ENCODE assay signal across 10 cellular contexts in genomic region chr14:103259801-103260628, GRCh38.
DNase-seq lines count a peak whose midpoint lies in the region; FAIRE-seq and TF ChIP-seq lines count a peak whose summit lies in the region.
"Had no signal": no experiment of that assay in that cellular context is flagged by ENCODE, and none has a peak within 500 bp of the region (broad histone marks: within the 10 kb centered on the region; RNA-seq: fewer than 3 reads in every experiment).

No MANE protein-coding gene starts in this region.

- DNase-seq in NCI-H2227 treated with DMSO at 0.1 percent for 48 hours (lab: John Stamatoyannopoulos, UW) (peak; percentile 25), NCI-H2227 (lab: John Stamatoyannopoulos, UW; ENCODE audit: unreplicated experiment) (no peak), adipocyte (ENCODE audit: low read depth) (no peak), kidney (no peak), GM10248 (ENCODE audit: extremely low spot score) (no peak), D721Med (ENCODE audit: insufficient read length, low spot score) (no peak), midbrain (lab: John Stamatoyannopoulos, UW) (no peak)
- DNase-seq: DMS 273 treated with DMSO at 0.1 percent for 48 hours, WERI-Rb-1 had no signal

- TF ChIP-seq CTCF in kidney (IDR thresholded peaks at IDR 0.05; ENCODE audit: borderline replicate concordance, extremely low read depth, insufficient read depth) (no peak), GM10248 (IDR thresholded peaks at IDR 0.05; ENCODE audit: control extremely low read depth, extremely low read depth, low read depth, missing control alignments) (no peak), D721Med (IDR thresholded peaks at IDR 0.05; ENCODE audit: insufficient read depth, missing control alignments) (no peak)

- POLR2A ChIA-PET in GM10248 (lab: Yijun Ruan, JAX) = no interaction called here

- FAIRE-seq in kidney (lab: Jason Lieb, UNC) (no peak), D721Med (lab: Jason Lieb, UNC) (no peak)

- H3K9ac ChIP-seq in adipocyte (ENCODE audit: low read length) (peak overlapping the region; percentile 79), kidney (ENCODE audit: low read length in 2 of 2) (peak overlapping the region; percentile 29 to 58)

- H3K36me3 ChIP-seq in adipocyte (ENCODE audit: control insufficient read depth, insufficient read depth, low read length, severe bottlenecking) (no peaks in the 10 kb centered on the region), kidney (ENCODE audit: control insufficient read depth in 1 of 2, insufficient read depth in 2 of 2, low read length in 2 of 2) (no peaks in the 10 kb centered on the region), thymus (ENCODE audit: control insufficient read depth, insufficient read depth) (no peaks in the 10 kb centered on the region)
- H3K36me3 ChIP-seq: WERI-Rb-1 had no signal

- H3K27me3 ChIP-seq in adipocyte (replicated peaks; ENCODE audit: control insufficient read depth, insufficient read depth, low read length) (no peaks in the 10 kb centered on the region), thymus (ENCODE audit: control insufficient read depth, insufficient read depth) (peaks cover 5% of the 10 kb centered on the region)

- H3K27ac ChIP-seq in kidney (ENCODE audit: low read depth in 2 of 2, low read length in 2 of 2) = peak overlapping the region; percentile 87 to 89
- H3K27ac ChIP-seq in thymus (ENCODE audit: low read depth) = peak overlapping the region; percentile 25
- H3K27ac ChIP-seq: WERI-Rb-1 had no signal

- H3K4me3 ChIP-seq in adipocyte (ENCODE audit: low read length) (peak overlapping the region; percentile 85), kidney (ENCODE audit: low read length in 2 of 2) (peak overlapping the region; percentile 61 to 86), thymus (ENCODE audit: low read length) (peak overlapping the region; percentile 21)

- intact Hi-C loops in kidney (cut with DNase I) = no loop called here

- H3K4me1 ChIP-seq in adipocyte (ENCODE audit: control insufficient read depth, insufficient read depth, low read length) (peaks cover 4% of the 10 kb centered on the region), kidney (ENCODE audit: control insufficient read depth in 1 of 2, insufficient read depth in 1 of 2, low read depth in 1 of 2, low read length in 2 of 2) (peaks cover 5 to 13% of the 10 kb centered on the region in 2 donors), thymus (ENCODE audit: control insufficient read depth, insufficient read depth, low read length) (no peaks in the 10 kb centered on the region)

- H3K9me3 ChIP-seq in adipocyte (ENCODE audit: control insufficient read depth, low read length) (no peaks in the 10 kb centered on the region), kidney (ENCODE audit: control insufficient read depth in 1 of 2, low read length in 2 of 2) (peaks cover 0 to 5% of the 10 kb centered on the region in 2 donors), thymus (ENCODE audit: control insufficient read depth) (no peaks in the 10 kb centered on the region)

- WGBS in thymus = 79% methylated on average over 19 of the region's 19 CpGs

- CTCF ChIA-PET in GM10248 (lab: Yijun Ruan, JAX) = interaction anchor here (1.7 kb wide), 1 partner anchor 155 kb away, joined by 5 read pairs; no protein-coding TSS in a partner anchor

Comparison
In these comparisons a context has a peak if more than half of its experiments do, and no peak if none do; other contexts are left out.
1. H3K4me3 ChIP-seq: peak in every context shown above with its lines; median percentile 85 in adipocyte; 74 in kidney; 21 in thymus.